20 cellular contexts compared by ENCODE assay signal in genomic region chr2:74856599-74856998, GRCh38. TPM values are rescaled to one million over a fixed set of nuclear protein-coding genes. Genes with fewer than 3 reads are reported as not detected.
DNase-seq lines count a peak whose midpoint lies in the region; ATAC-seq, FAIRE-seq and TF ChIP-seq lines count a peak whose summit lies in the region.
"Had no signal": no experiment of that assay in that cellular context is flagged by ENCODE, and none has a peak within 500 bp of the region (broad histone marks: within the 10 kb centered on the region; RNA-seq: fewer than 3 reads in every experiment).

No MANE protein-coding gene starts in this region.

- H2BK12ac ChIP-seq in H9 (ENCODE audit: insufficient read length, low read depth, low read length) (no peak overlapping the region), H1 (ENCODE audit: low read depth, low read length) (no peak overlapping the region)

- H3K23ac ChIP-seq in H9 (ENCODE audit: insufficient read length, low read depth, low read length): no peak overlapping the region
- no peak overlapping the region for H3K23ac ChIP-seq in H1 (ENCODE audit: insufficient read length)

- H3K27ac ChIP-seq in H9 (ENCODE audit: insufficient read length, low read depth, low read length): no peak overlapping the region
- no peak overlapping the region for H3K27ac ChIP-seq in H1 (ENCODE audit: low read depth, low read length)
- peak overlapping the region; percentile 38 for H3K27ac ChIP-seq in upper lobe of right lung
- H3K27ac ChIP-seq: GM23248, SJSA1 had no signal

- H2BK5ac ChIP-seq in H9 (ENCODE audit: insufficient read length, low read length) (no peak overlapping the region), H1 (ENCODE audit: low read depth, low read length) (0 out of 2 replicates have a peak overlapping the region, but pooled peaks have one; percentile 49)

- no peak overlapping the region for H3K9ac ChIP-seq in H9 (ENCODE audit: extremely low read depth, insufficient read length, low read length)
- no peak overlapping the region for H3K9ac ChIP-seq in H1 (replicated peaks in 1 of 4; ENCODE audit: extremely low read depth in 1 of 4, low read depth in 3 of 4, low read length in 3 of 4)
- H3K9ac ChIP-seq: GM23248 had no signal

- no peaks in the 10 kb centered on the region for H3K9me3 ChIP-seq in H9 (ENCODE audit: control insufficient read depth, low read depth, low read length)
- no peaks in the 10 kb centered on the region for H3K9me3 ChIP-seq in H1 (ENCODE audit: insufficient read depth in 2 of 2, low read depth in 1 of 2, low read length in 1 of 2)
- no peaks in the 10 kb centered on the region for H3K9me3 ChIP-seq in upper lobe of right lung
- no peaks in the 10 kb centered on the region for H3K9me3 ChIP-seq in BE2C
- H3K9me3 ChIP-seq: SJSA1 had no signal

- H3K79me1 ChIP-seq in H9 (ENCODE audit: insufficient read depth, low read depth, low read length, poor library complexity, severe bottlenecking) (peaks cover 5% of the 10 kb centered on the region), H1 (ENCODE audit: low read depth, low read length) (peaks cover 12% of the 10 kb centered on the region)

- peaks cover 33 to 58% (median 52%) of the 10 kb centered on the region in 3 experiments; a peak in 6 of 7 replicates for H3K36me3 Mint-ChIP-seq in H9 (ENCODE audit: insufficient read depth in 1 of 3, low read depth in 3 of 3)
- peaks cover 53% of the 10 kb centered on the region for H3K36me3 Mint-ChIP-seq in nephron progenitor cell (ENCODE audit: low read depth)

- H4K8ac ChIP-seq in H9 (replicated peaks; ENCODE audit: insufficient read length, low read depth, low read length) (no peak overlapping the region), H1 (ENCODE audit: extremely low read depth, insufficient read depth, low read length) (no peak overlapping the region)

- no peak overlapping the region for H4K5ac ChIP-seq in H9 (ENCODE audit: insufficient read length, low read depth, low read length)
- H4K5ac ChIP-seq in H1 (ENCODE audit: insufficient read length, low read depth, low read length): no peak overlapping the region

- no peak for FAIRE-seq in H1 (lab: Jason Lieb, UNC)

- H2BK20ac ChIP-seq in H9 (ENCODE audit: low read depth, low read length, poor library complexity, severe bottlenecking): no peak overlapping the region
- no peak overlapping the region for H2BK20ac ChIP-seq in H1 (ENCODE audit: low read length)

- H3T11ph ChIP-seq in H9 (ENCODE audit: low read length): no peak overlapping the region

- H2AFZ ChIP-seq in H9 (ENCODE audit: low read length) (no peak overlapping the region), H1 (ENCODE audit: low read length) (no peak overlapping the region)
- H2AFZ ChIP-seq: GM23248 had no signal

- H4K20me1 ChIP-seq in H9 (ENCODE audit: control insufficient read depth, insufficient read depth, insufficient read length): no peaks in the 10 kb centered on the region
- H4K20me1 ChIP-seq in H1 (replicated peaks in 1 of 2; ENCODE audit: control insufficient read depth in 1 of 2, insufficient read depth in 2 of 2, low read length in 2 of 2): peaks cover 5 to 7% of the 10 kb centered on the region in 2 experiments

- no peaks in the 10 kb centered on the region for H3K27me3 ChIP-seq in H9 (ENCODE audit: insufficient read depth, low read length)
- H3K27me3 ChIP-seq in H1 (replicated peaks in 1 of 4; ENCODE audit: control insufficient read depth in 3 of 4, extremely low read depth in 1 of 4, insufficient read depth in 3 of 4, low read length in 3 of 4): no peaks in the 10 kb centered on the region
- no peaks in the 10 kb centered on the region for H3K27me3 ChIP-seq in upper lobe of right lung
- no peaks in the 10 kb centered on the region for H3K27me3 ChIP-seq in BE2C
- H3K27me3 ChIP-seq: SJSA1 had no signal

- H2BK15ac ChIP-seq in H9 (ENCODE audit: low read depth, low read length): no peak overlapping the region
- no peak overlapping the region for H2BK15ac ChIP-seq in H1 (ENCODE audit: low read length)

- H3K27ac Mint-ChIP-seq in H9 (peak overlapping the region in 2 of 3 experiments; percentile 24 to 29; a peak in 3 of 7 replicates), nephron progenitor cell (peak overlapping the region; percentile 72)
- H3K27ac Mint-ChIP-seq: B cell had no signal

- H2BK120ac ChIP-seq in H9 (ENCODE audit: low read depth, low read length, poor library complexity, severe bottlenecking): no peak overlapping the region
- H2BK120ac ChIP-seq in H1 (replicated peaks; ENCODE audit: low read depth, low read length): no peak overlapping the region

- H4K91ac ChIP-seq in H9 (ENCODE audit: insufficient read length, low read depth, low read length) (no peak overlapping the region), H1 (replicated peaks; ENCODE audit: insufficient read length, low read length) (no peak overlapping the region)

- H3K14ac ChIP-seq in H9 (ENCODE audit: insufficient read depth, low read length) (no peak overlapping the region), H1 (ENCODE audit: insufficient read length) (no peak overlapping the region)

- intact Hi-C loops in upper lobe of right lung (cut with DNase I): no loop called here

- CTCF ChIA-PET in H1 (lab: Charles Lee; ENCODE audit: partially characterized antibody): interaction anchor here (1.0 to 1.9 kb wide), 5 partner anchors 9 to 165 kb away, joined by 3 to 5 read pairs (median 3); no protein-coding TSS in a partner anchor

- H3K18ac ChIP-seq in H9 (ENCODE audit: insufficient read length, low read depth, low read length) (no peak overlapping the region), H1 (ENCODE audit: extremely low read depth, low read length) (no peak overlapping the region)

- TF ChIP-seq POLR2A in H1 (IDR thresholded peaks at IDR 0.05; ENCODE audit: control extremely low read depth in 1 of 2, low read depth in 2 of 2, low read length in 2 of 2): no peak

- no peak for TF ChIP-seq RAD21 in H1 (IDR thresholded peaks at IDR 0.05 in 1 of 2, conservative IDR thresholded peaks at IDR 0.05 in 1 of 2; ENCODE audit: low read depth in 2 of 2, low read length in 2 of 2)

- H3K4me2 ChIP-seq in H9 (ENCODE audit: insufficient read depth, insufficient read length, low read length) (no peak overlapping the region), H1 (ENCODE audit: insufficient read depth in 1 of 2, low read depth in 2 of 2, low read length in 2 of 2) (no peak overlapping the region)

- POLR2A ChIA-PET in H1 (lab: Charles Lee; ENCODE audit: partially characterized antibody): interaction anchor here (1.1 kb wide), 1 partner anchor 20 kb away, joined by 3 read pairs; no protein-coding TSS in a partner anchor

- no peak overlapping the region for H3K4ac ChIP-seq in H9 (ENCODE audit: low read depth, low read length)
- H3K4ac ChIP-seq in H1 (replicated peaks; ENCODE audit: insufficient read length, low read depth, low read length): no peak overlapping the region

- H2AK5ac ChIP-seq in H9 (ENCODE audit: insufficient read length, low read length) (no peak overlapping the region), H1 (ENCODE audit: low read depth, low read length) (no peak overlapping the region)

- H3K4me3 Mint-ChIP-seq in H9 (no peak overlapping the region), nephron progenitor cell (no peak overlapping the region)
- H3K4me3 Mint-ChIP-seq: B cell; CD4-positive, CD25-positive, alpha-beta regulatory T cell had no signal

- H3K79me2 ChIP-seq in H9 (ENCODE audit: insufficient read depth, low read length) (peaks cover 6% of the 10 kb centered on the region; the same call in 1 of the 2 replicates), H1 (ENCODE audit: control insufficient read depth in 1 of 2, insufficient read depth in 2 of 2, low read length in 2 of 2) (peaks cover 4 to 66% of the 10 kb centered on the region in 2 experiments)

- DNase-seq in H9 (no peak), H1 (ENCODE audit: low read depth in 1 of 2, low spot score in 2 of 2) (no peak), nephron progenitor cell (no peak), upper lobe of right lung (no peak), BE2C (no peak), iPS-NIHi11 (ENCODE audit: low spot score) (no peak), NOMO-1 treated with dmso at 0.1 percent for 144 hours (lab: John Stamatoyannopoulos, UW; ENCODE audit: unreplicated experiment) (no peak)
- DNase-seq: CD4-positive, CD25-positive, alpha-beta regulatory T cell; COR-L47; DMS153; GF-D8; GM23248; MM.1S; NCI-H1092; NCI-H1436 treated with DMSO at 0.1 percent for 48 hours; NCI-H345; NCI-H526 had no signal

- WGBS in H9 (ENCODE audit: extremely low coverage, insufficient read length, low lambda C conversion rate): no CpG with 5 or more reads among the region's 5 CpGs
- 84% methylated on average over 5 of the region's 5 CpGs; no CpG with 5 or more reads in 1 of the 2 experiments for WGBS in H1 (ENCODE audit: extremely low coverage in 1 of 2, insufficient coverage in 1 of 2, insufficient read length in 1 of 2, insufficient replicate concordance in 2 of 2, low coverage in 1 of 2, low lambda C conversion rate in 2 of 2, missing lambda C conversion rate in 1 of 2), 2 experiments

- H3K4me1 Mint-ChIP-seq in H9 (peaks cover 20 to 25% of the 10 kb centered on the region in 2 experiments), nephron progenitor cell (peaks cover 17% of the 10 kb centered on the region)

- TF ChIP-seq EP300 in H1 (IDR thresholded peaks at IDR 0.05; ENCODE audit: borderline replicate concordance in 1 of 2, low read depth in 2 of 2, low read length in 2 of 2): no peak

- no peak for TF ChIP-seq CTCF in H9 (conservative IDR thresholded peaks at IDR 0.05)
- no peak for TF ChIP-seq CTCF in H1 (IDR thresholded peaks at IDR 0.05; ENCODE audit: control extremely low read depth in 1 of 3, insufficient read depth in 1 of 3, low read depth in 1 of 3, low read length in 3 of 3)
- no peak for TF ChIP-seq CTCF in nephron progenitor cell (IDR thresholded peaks at IDR 0.05)
- TF ChIP-seq CTCF in upper lobe of right lung (IDR thresholded peaks at IDR 0.05): no peak
- no peak for TF ChIP-seq CTCF in BE2C (IDR thresholded peaks at IDR 0.05; ENCODE audit: low read depth, low read length)

- H3K23me2 ChIP-seq in H9 (ENCODE audit: insufficient read length, low read depth, low read length, poor library complexity, severe bottlenecking) (no peaks in the 10 kb centered on the region), H1 (ENCODE audit: low read depth, low read length) (no peaks in the 10 kb centered on the region)

- H3K4me1 ChIP-seq in H9 (ENCODE audit: insufficient read depth, low read length) (no peaks in the 10 kb centered on the region), H1 (replicated peaks in 1 of 4; ENCODE audit: control insufficient read depth in 3 of 4, insufficient read depth in 4 of 4, low read length in 3 of 4) (peaks cover 0 to 4% (median 0%) of the 10 kb centered on the region in 4 experiments; a peak in 1 of 7 replicates), upper lobe of right lung (peaks cover 37% of the 10 kb centered on the region), BE2C (peaks cover 2% of the 10 kb centered on the region)

- H3K56ac ChIP-seq in H9 (ENCODE audit: insufficient read length, low read depth, low read length) (no peak overlapping the region), H1 (replicated peaks; ENCODE audit: insufficient read length, low read depth, low read length) (no peak overlapping the region)

- ATAC-seq in upper lobe of right lung: no peak
- ATAC-seq: Panc1 had no signal

- H3K27me3 Mint-ChIP-seq in H9 (ENCODE audit: low read depth) (no peaks in the 10 kb centered on the region), nephron progenitor cell (ENCODE audit: low read depth, poor library complexity) (no peaks in the 10 kb centered on the region)
- H3K27me3 Mint-ChIP-seq: B cell; CD4-positive, CD25-positive, alpha-beta regulatory T cell had no signal

- H3K9me3 Mint-ChIP-seq in H9 (no peaks in the 10 kb centered on the region), nephron progenitor cell (no peaks in the 10 kb centered on the region)
- H3K9me3 Mint-ChIP-seq: CD4-positive, CD25-positive, alpha-beta regulatory T cell had no signal

- no peak overlapping the region for H3K4me3 ChIP-seq in H1 (ENCODE audit: extremely low read depth in 1 of 4, insufficient read depth in 2 of 4, low read depth in 3 of 4, low read length in 4 of 4)
- no peak overlapping the region for H3K4me3 ChIP-seq in upper lobe of right lung
- H3K4me3 ChIP-seq in BE2C (ENCODE audit: low read depth, low read length): no peak overlapping the region
- H3K4me3 ChIP-seq: GM23248, SJSA1 had no signal

- H3K36me3 ChIP-seq in H1 (ENCODE audit: control insufficient read depth in 2 of 4, insufficient read depth in 4 of 4, low read length in 3 of 4): peaks cover 18 to 31% (median 26%) of the 10 kb centered on the region in 4 experiments; a peak in 7 of 8 replicates
- H3K36me3 ChIP-seq in upper lobe of right lung: no peaks in the 10 kb centered on the region
- H3K36me3 ChIP-seq in BE2C: peaks cover 4% of the 10 kb centered on the region; the same call in 1 of the 2 replicates

RNA-seq across cellular contexts. Expression of gene HK2, which starts 22.7 kb away (rescaled TPM):
- total RNA-seq in H9 (2021) (51.3 and 54.3 TPM in 2 replicates), upper lobe of right lung (77.1 TPM)
- 61.0 and 61.9 TPM in 2 replicates for total RNA-seq in H1 (2021; fragmentation: NEBNext Ultra II Directional; extraction: Animal tissue kit (Norgen Biotek cat#: 25700))
- 22.1 and 33.1 TPM in 2 replicates for polyA plus RNA-seq in H1 (2011; rRNA removed)
- polyA plus RNA-seq in H1 (2011; cell fraction: cytosol; rRNA removed): 38.9 TPM
- polyA plus RNA-seq in H1 (2011; cell fraction: nucleus; rRNA removed): 53.3 TPM
- 39.9 to 47.1 TPM (median 45.6 TPM) in 4 replicates for polyA plus RNA-seq in H1 (2012, experiment 1 of 2)
- 7.5 TPM for polyA plus RNA-seq in H1 (2012, experiment 2 of 2)
- 20.1 TPM for polyA plus RNA-seq in H1 (2013, experiment 1 of 2)
- 17.7 TPM for polyA plus RNA-seq in H1 (2013, experiment 2 of 2)
- polyA minus RNA-seq in H1 (2011; rRNA and poly(A)+ RNA removed): 105 and 109 TPM in 2 replicates
- polyA minus RNA-seq in H1 (2011; cell fraction: cytosol; rRNA and poly(A)+ RNA removed): 61.6 TPM
- 53.2 TPM for polyA minus RNA-seq in H1 (2011; cell fraction: nucleus; rRNA and poly(A)+ RNA removed)
- polyA plus RNA-seq in BE2C (2012; ENCODE audit: insufficient read depth, insufficient read length, low read depth): 15.9 TPM
